8 cellular contexts compared by ENCODE assay signal in genomic region chr17:64496348-64496785, GRCh38. TPM values are rescaled to one million over a fixed set of nuclear protein-coding genes. Genes with fewer than 3 reads are reported as not detected.
DNase-seq lines count a peak whose midpoint lies in the region; ATAC-seq and TF ChIP-seq lines count a peak whose summit lies in the region.

No MANE protein-coding gene starts in this region.

- POLR2A ChIA-PET in naive thymus-derived CD4-positive, alpha-beta T cell (lab: Charles Lee), result interaction anchor here (0.9 to 5.7 kb wide), 14 partner anchors 9 to 795 kb away, joined by 3 to 224 read pairs (median 5); partner anchors contain the start of genes CEP95 and DDX5

- no peaks in the 10 kb centered on the region for H3K27me3 ChIP-seq in DND-41 (ENCODE audit: insufficient read depth, low read length, poor library complexity)
- no peaks in the 10 kb centered on the region for H3K27me3 ChIP-seq in KMS-11 (ENCODE audit: insufficient read depth, low read depth)
- H3K27me3 ChIP-seq in colonic mucosa, result no peaks in the 10 kb centered on the region
- H3K27me3 ChIP-seq in naive thymus-derived CD4-positive, alpha-beta T cell (ENCODE audit: control insufficient read depth in 2 of 2, insufficient read depth in 2 of 2, low read length in 2 of 2), result no peaks in the 10 kb centered on the region

- ATAC-seq in DND-41 (ENCODE audit: insufficient read depth, low read depth) (no peak), GM19463 (IDR thresholded peaks at IDR 0.05; ENCODE audit: unreplicated experiment) (no peak)
- no peak for ATAC-seq in naive thymus-derived CD4-positive, alpha-beta T cell

- H3K27ac Mint-ChIP-seq in naive thymus-derived CD4-positive, alpha-beta T cell, result peak overlapping the region; percentile 91 to 100 (median 97)

- DNase-seq in DND-41 (no peak), colonic mucosa (no peak), putamen (ENCODE audit: low spot score) (no peak), T-helper 9 cell (no peak), posterior cingulate gyrus (no peak)
- peak in 1 of 9 donors; percentile 15 for DNase-seq in naive thymus-derived CD4-positive, alpha-beta T cell

- peaks cover 47% of the 10 kb centered on the region for H3K36me3 ChIP-seq in DND-41 (ENCODE audit: insufficient read depth, low read length)
- H3K36me3 ChIP-seq in KMS-11 (ENCODE audit: insufficient read depth), result peaks cover 23% of the 10 kb centered on the region; the same call in 1 of the 2 replicates
- peaks cover 15% of the 10 kb centered on the region for H3K36me3 ChIP-seq in colonic mucosa
- H3K36me3 ChIP-seq in naive thymus-derived CD4-positive, alpha-beta T cell (ENCODE audit: control insufficient read depth in 2 of 3, insufficient read depth in 3 of 3, low read length in 3 of 3), result peaks cover 19 to 41% (median 27%) of the 10 kb centered on the region in 3 experiments

- H3K4me1 Mint-ChIP-seq in naive thymus-derived CD4-positive, alpha-beta T cell, result peaks cover 43 to 83% (median 72%) of the 10 kb centered on the region in 7 donors

- no peaks in the 10 kb centered on the region for H3K27me3 Mint-ChIP-seq in naive thymus-derived CD4-positive, alpha-beta T cell

- H3K4me3 ChIP-seq in DND-41 (ENCODE audit: low read depth in 1 of 2, low read length in 2 of 2) (peak overlapping the region; percentile 56 to 71), KMS-11 (IDR thresholded peaks at IDR 0.05; ENCODE audit: insufficient read depth, low read depth, low read length) (peak overlapping the region; percentile 34), colonic mucosa (peak overlapping the region; percentile 79)
- peak overlapping the region; percentile 69 for H3K4me3 ChIP-seq in naive thymus-derived CD4-positive, alpha-beta T cell (ENCODE audit: low read length)

- TF ChIP-seq CTCF in DND-41 (IDR thresholded peaks at IDR 0.05; ENCODE audit: borderline replicate concordance, extremely low read depth, low read length, poor library complexity, severe bottlenecking) (no peak), KMS-11 (conservative IDR thresholded peaks at IDR 0.05; ENCODE audit: low read depth, low read length) (0 out of 2 replicates have a peak, but pooled peaks have one; percentile 9), colonic mucosa (IDR thresholded peaks at IDR 0.05) (no peak)

- H3K27ac ChIP-seq in DND-41 (ENCODE audit: low read length), result peak overlapping the region; percentile 89
- H3K27ac ChIP-seq in KMS-11, result peak overlapping the region; percentile 59
- peak overlapping the region; percentile 86 for H3K27ac ChIP-seq in colonic mucosa
- H3K27ac ChIP-seq in naive thymus-derived CD4-positive, alpha-beta T cell (ENCODE audit: low read depth, low read length), result peak overlapping the region; percentile 83

- CTCF ChIA-PET in naive thymus-derived CD4-positive, alpha-beta T cell (lab: Charles Lee), result interaction anchor here (1.0 to 6.5 kb wide), 4 partner anchors 10 to 177 kb away, joined by 3 to 47 read pairs (median 17); partner anchors contain the start of genes CEP95 and DDX5

- peaks cover 31% of the 10 kb centered on the region for H4K20me1 ChIP-seq in DND-41 (ENCODE audit: insufficient read depth, low read length)
- H4K20me1 ChIP-seq in KMS-11 (ENCODE audit: insufficient read depth), result peaks cover 19% of the 10 kb centered on the region; the same call in 1 of the 2 replicates

- H3K79me2 ChIP-seq in DND-41 (ENCODE audit: insufficient read depth, low read length) (peaks cover 61% of the 10 kb centered on the region), KMS-11 (ENCODE audit: insufficient read depth, low read depth) (peaks cover 53% of the 10 kb centered on the region)

- H3K9ac ChIP-seq in DND-41 (ENCODE audit: low read depth, low read length) (peak overlapping the region; percentile 72), KMS-11 (peak overlapping the region; percentile 41), colonic mucosa (ENCODE audit: low read depth in 2 of 2, low read length in 2 of 2) (peak overlapping the region; percentile 66 to 71)

- H3K4me1 ChIP-seq in DND-41 (ENCODE audit: insufficient read depth, low read length) (peaks cover 74% of the 10 kb centered on the region), KMS-11 (ENCODE audit: low read depth, poor library complexity, severe bottlenecking) (peaks cover 63% of the 10 kb centered on the region), colonic mucosa (peaks cover 5% of the 10 kb centered on the region)
- H3K4me1 ChIP-seq in naive thymus-derived CD4-positive, alpha-beta T cell (ENCODE audit: control insufficient read depth in 2 of 2, insufficient read depth in 2 of 2, low read length in 2 of 2), result peaks cover 23 to 29% of the 10 kb centered on the region in 2 donors

- H3K9me3 Mint-ChIP-seq in naive thymus-derived CD4-positive, alpha-beta T cell, result peaks cover 0 to 37% (median 0%) of the 10 kb centered on the region in 11 donors

- peaks cover 7 to 35% (median 26%) of the 10 kb centered on the region in 5 donors for H3K36me3 Mint-ChIP-seq in naive thymus-derived CD4-positive, alpha-beta T cell

- peak overlapping the region; percentile 96 to 100 (median 99) for H3K4me3 Mint-ChIP-seq in naive thymus-derived CD4-positive, alpha-beta T cell

- intact Hi-C loops in colonic mucosa (cut with DNase I), result no loop called here
- intact Hi-C loops in naive thymus-derived CD4-positive, alpha-beta T cell (cut with micrococcal nuclease), result loop anchor here (2.0 kb wide), 5 partner anchors 152 to 794 kb away; partner anchors contain the start of gene TEX2 (in 1 of the 2)
- intact Hi-C loops in posterior cingulate gyrus (cut with DNase I), result no loop called here

- H3K4me2 ChIP-seq in DND-41 (ENCODE audit: insufficient read depth, low read length), result peak overlapping the region; percentile 77
- H3K4me2 ChIP-seq in KMS-11, result peak overlapping the region; percentile 44

- H3K9me3 ChIP-seq in DND-41 (ENCODE audit: insufficient read depth, low read length, severe bottlenecking) (no peaks in the 10 kb centered on the region), colonic mucosa (no peaks in the 10 kb centered on the region)
- H3K9me3 ChIP-seq in naive thymus-derived CD4-positive, alpha-beta T cell (ENCODE audit: control insufficient read depth in 2 of 3, low read length in 3 of 3), result no peaks in the 10 kb centered on the region

- peak overlapping the region; percentile 88 for H2AFZ ChIP-seq in DND-41 (ENCODE audit: low read depth, low read length)
- peak overlapping the region; percentile 68 for H2AFZ ChIP-seq in KMS-11 (ENCODE audit: low read depth)

RNA-seq across cellular contexts. Expression of gene POLG2, which starts 0.5 kb away (rescaled TPM):
- 10 to 100 TPM; 10.5 to 12.3 TPM for total RNA-seq in colonic mucosa
- total RNA-seq in naive thymus-derived CD4-positive, alpha-beta T cell, result 10 to 100 TPM; 34.5 to 69.6 (median 41.9) TPM
- polyA plus RNA-seq in naive thymus-derived CD4-positive, alpha-beta T cell, result 1 to 10 TPM; 7.4 to 8.2 TPM

RNA-seq across cellular contexts. Expression of gene DDX5, which starts 9.7 kb away (rescaled TPM):
- 100 to 1,000 TPM; 369 to 444 TPM for total RNA-seq in colonic mucosa
- 1,000 to 10,000 TPM in 4 of 5 experiments, 100 to 1,000 TPM in 1; 781 to 2,704 (median 1,632) TPM for total RNA-seq in naive thymus-derived CD4-positive, alpha-beta T cell
- polyA plus RNA-seq in naive thymus-derived CD4-positive, alpha-beta T cell, result 1,000 to 10,000 TPM; 1,423 to 1,510 TPM

RNA-seq across cellular contexts. Expression of gene CEP95, which starts 10.4 kb away (rescaled TPM):
- 10 to 100 TPM; 26.4 to 28.5 TPM for total RNA-seq in colonic mucosa
- total RNA-seq in naive thymus-derived CD4-positive, alpha-beta T cell, result 100 to 1,000 TPM in 4 of 5 experiments, 10 to 100 TPM in 1; 46.7 to 192 (median 115) TPM
- polyA plus RNA-seq in naive thymus-derived CD4-positive, alpha-beta T cell, result 10 to 100 TPM; 11.3 to 16.6 TPM

RNA-seq across cellular contexts. Expression of gene MILR1, which starts 47.5 kb away (rescaled TPM):
- total RNA-seq in colonic mucosa, result 1 to 10 TPM; 2.0 to 5.3 TPM
- total RNA-seq in naive thymus-derived CD4-positive, alpha-beta T cell, result 10 to 100 TPM in 1 of 5 experiments, 1 to 10 TPM in 4; 1.1 to 17.9 (median 1.6) TPM
- not detected for polyA plus RNA-seq in naive thymus-derived CD4-positive, alpha-beta T cell

Comparison
In these comparisons a context has a peak if more than half of its experiments do, and no peak if none do; other contexts are left out.
1. intact Hi-C loops: an anchor here in naive thymus-derived CD4-positive, alpha-beta T cell (2.0 kb wide); none called in colonic mucosa and posterior cingulate gyrus.